Comparison of ENCODE assay signal across 8 cellular contexts in genomic region chr6:14046476-14047068, GRCh38.
DNase-seq lines count a peak whose midpoint lies in the region; ATAC-seq lines count a peak whose summit lies in the region.

No MANE protein-coding gene starts in this region.

- intact Hi-C loops in Right ventricle myocardium superior (cut with DNase I) = loop anchor here (5.0 kb wide), 1 partner anchor 139 kb away; no protein-coding TSS in a partner anchor
- intact Hi-C loops in cardiac septum (cut with DNase I) = no loop called here

- in situ Hi-C loops in KBM-7 (cut with MboI; ENCODE audit: low pct_unique_long_range_greater_than_20kb, low sequenced_read_pairs) = no loop called here
- in situ Hi-C loops in SK-MEL-5 (cut with HindIII; ENCODE audit: low pct_unique_long_range_greater_than_20kb, low sequenced_read_pairs) = no loop called here

- ATAC-seq in Right ventricle myocardium superior (ENCODE audit: poor library complexity) (peak; percentile 58), GM21723 (IDR thresholded peaks at IDR 0.05; ENCODE audit: unreplicated experiment) (no peak)

- DNase-seq in Right ventricle myocardium superior (no peak), cardiac septum (ENCODE audit: low spot score) (no peak), KBM-7 (peak; percentile 62), SK-MEL-5 (ENCODE audit: low read depth, low spot score) (peak; percentile 86), astrocyte of the hippocampus (ENCODE audit: low read depth, low spot score) (peak; percentile 73), left kidney (ENCODE audit: low read depth, low spot score) (peak; percentile 69)
- peak; percentile 17 for DNase-seq in stimulated activated naive CD4-positive, alpha-beta T cell treated with Interleukin-2 at 50 U/mL for 16 hours (lab: John Stamatoyannopoulos, UW)

Comparison
In these comparisons a context has a peak if more than half of its experiments do, and no peak if none do; other contexts are left out.
1. DNase-seq: peak in KBM-7 (single experiment), SK-MEL-5 (single experiment), astrocyte of the hippocampus (single experiment), left kidney (single experiment) and stimulated activated naive CD4-positive, alpha-beta T cell treated with Interleukin-2 at 50 U/mL for 16 hours (single experiment); none in Right ventricle myocardium superior (single experiment) and cardiac septum (single experiment).